Comparison of ENCODE assay signal across 8 cellular contexts in genomic region chr10:50605280-50606270, GRCh38. TPM values are rescaled to one million over a fixed set of nuclear protein-coding genes. Genes with fewer than 3 reads are reported as not detected.
DNase-seq lines count a peak whose midpoint lies in the region; ATAC-seq and TF ChIP-seq lines count a peak whose summit lies in the region.

No MANE protein-coding gene starts in this region.

- peaks cover 5% of the 10 kb centered on the region for H3K36me3 Mint-ChIP-seq in activated naive CD4-positive, alpha-beta T cell treated with anti-CD3 and anti-CD28 coated beads, Interleukin-2, amount 50 U/mL, for 24 hours
- H3K36me3 Mint-ChIP-seq in chondrocyte (ENCODE audit: low read depth), result no peaks in the 10 kb centered on the region
- H3K36me3 Mint-ChIP-seq in activated T-helper 1 cell treated with anti-CD3 and anti-CD28 coated beads, Interleukin-12 subunit alpha, Interleukin-12 subunit beta, Interleukin-2, Interleukin-4 antibody, amounts not matched to agents 30 ng/mL and 10 ng/mL and 1 ng/mL, durations not matched to agents 14 hours and 24 hours and 36 hours (ENCODE audit: low read depth), result peaks cover 1% of the 10 kb centered on the region

- H3K4me1 ChIP-seq in mucosa of descending colon (ENCODE audit: low read depth), result peaks cover 29% of the 10 kb centered on the region

- no peaks in the 10 kb centered on the region for H3K9me3 ChIP-seq in mucosa of descending colon

- no peaks in the 10 kb centered on the region for H3K27me3 Mint-ChIP-seq in activated naive CD4-positive, alpha-beta T cell treated with anti-CD3 and anti-CD28 coated beads, Interleukin-2, amount 50 U/mL, for 24 hours
- H3K27me3 Mint-ChIP-seq in chondrocyte (ENCODE audit: low read depth), result no peaks in the 10 kb centered on the region
- no peaks in the 10 kb centered on the region for H3K27me3 Mint-ChIP-seq in activated T-helper 1 cell treated with anti-CD3 and anti-CD28 coated beads, Interleukin-12 subunit alpha, Interleukin-12 subunit beta, Interleukin-2, Interleukin-4 antibody, amounts not matched to agents 30 ng/mL and 10 ng/mL and 1 ng/mL, durations not matched to agents 14 hours and 24 hours and 36 hours (ENCODE audit: insufficient read depth)

- H3K9me3 Mint-ChIP-seq in activated naive CD4-positive, alpha-beta T cell treated with anti-CD3 and anti-CD28 coated beads, Interleukin-2, amount 50 U/mL, for 24 hours, result no peaks in the 10 kb centered on the region
- no peaks in the 10 kb centered on the region for H3K9me3 Mint-ChIP-seq in chondrocyte (ENCODE audit: low read depth)
- H3K9me3 Mint-ChIP-seq in activated T-helper 1 cell treated with anti-CD3 and anti-CD28 coated beads, Interleukin-12 subunit alpha, Interleukin-12 subunit beta, Interleukin-2, Interleukin-4 antibody, amounts not matched to agents 30 ng/mL and 10 ng/mL and 1 ng/mL, durations not matched to agents 14 hours and 24 hours and 36 hours, result no peaks in the 10 kb centered on the region

- H3K4me3 Mint-ChIP-seq in activated naive CD4-positive, alpha-beta T cell treated with anti-CD3 and anti-CD28 coated beads, Interleukin-2, amount 50 U/mL, for 24 hours, result peak overlapping the region; percentile 60
- no peak overlapping the region for H3K4me3 Mint-ChIP-seq in chondrocyte (ENCODE audit: unreplicated experiment)
- no peak overlapping the region for H3K4me3 Mint-ChIP-seq in activated T-helper 1 cell treated with anti-CD3 and anti-CD28 coated beads, Interleukin-12 subunit alpha, Interleukin-12 subunit beta, Interleukin-2, Interleukin-4 antibody, amounts not matched to agents 30 ng/mL and 10 ng/mL and 1 ng/mL, durations not matched to agents 14 hours and 24 hours and 36 hours

- TF ChIP-seq CTCF in chondrocyte (IDR thresholded peaks at IDR 0.05), result no peak
- no peak for TF ChIP-seq CTCF in mucosa of descending colon (IDR thresholded peaks at IDR 0.05)

- intact Hi-C loops in mucosa of descending colon (cut with DNase I, micrococcal nuclease), result no loop called here
- intact Hi-C loops in activated T-helper 1 cell treated with anti-CD3 and anti-CD28 coated beads, Interleukin-12 subunit alpha, Interleukin-12 subunit beta, Interleukin-2, Interleukin-4 antibody, amounts not matched to agents 30 ng/mL and 10 ng/mL and 1 ng/mL, durations not matched to agents 14 hours and 24 hours and 36 hours (cut with micrococcal nuclease), result no loop called here

- peaks cover 86% of the 10 kb centered on the region for H3K4me1 Mint-ChIP-seq in activated naive CD4-positive, alpha-beta T cell treated with anti-CD3 and anti-CD28 coated beads, Interleukin-2, amount 50 U/mL, for 24 hours
- peaks cover 64% of the 10 kb centered on the region for H3K4me1 Mint-ChIP-seq in chondrocyte (ENCODE audit: low read depth)
- H3K4me1 Mint-ChIP-seq in activated T-helper 1 cell treated with anti-CD3 and anti-CD28 coated beads, Interleukin-12 subunit alpha, Interleukin-12 subunit beta, Interleukin-2, Interleukin-4 antibody, amounts not matched to agents 30 ng/mL and 10 ng/mL and 1 ng/mL, durations not matched to agents 14 hours and 24 hours and 36 hours (ENCODE audit: low read depth), result peaks cover 38% of the 10 kb centered on the region

- ATAC-seq in HG02798 (IDR thresholded peaks at IDR 0.05; ENCODE audit: poor library complexity, unreplicated experiment) (peak; percentile 93), mucosa of descending colon (peak; percentile 88)

- no peak for DNase-seq in activated naive CD4-positive, alpha-beta T cell treated with Interleukin-2 at 50 U/mL for 16 hours
- DNase-seq in NCI-H2171 treated with DMSO at 0.1 percent for 48 hours (lab: John Stamatoyannopoulos, UW) (peak; percentile 74), chondrocyte (ENCODE audit: low spot score) (no peak), mucosa of descending colon (peak in 1 of 3 donors; percentile 39), activated gamma-delta T cell (lab: John Stamatoyannopoulos, UW) (no peak)
- no peak for DNase-seq in activated T-helper 1 cell treated with anti-CD3 and anti-CD28 coated beads, Interleukin-12 subunit alpha, Interleukin-12 subunit beta, Interleukin-2, Interleukin-4 antibody, amounts not matched to agents 30 ng/mL and 10 ng/mL and 1 ng/mL, durations not matched to agents 14 hours and 24 hours and 36 hours (ENCODE audit: low spot score)

- H3K27ac Mint-ChIP-seq in activated naive CD4-positive, alpha-beta T cell treated with anti-CD3 and anti-CD28 coated beads, Interleukin-2, amount 50 U/mL, for 24 hours, result no peak overlapping the region
- H3K27ac Mint-ChIP-seq in chondrocyte (ENCODE audit: unreplicated experiment), result peak overlapping the region; percentile 83
- no peak overlapping the region for H3K27ac Mint-ChIP-seq in activated T-helper 1 cell treated with anti-CD3 and anti-CD28 coated beads, Interleukin-12 subunit alpha, Interleukin-12 subunit beta, Interleukin-2, Interleukin-4 antibody, amounts not matched to agents 30 ng/mL and 10 ng/mL and 1 ng/mL, durations not matched to agents 14 hours and 24 hours and 36 hours

- no peak overlapping the region for H3K4me3 ChIP-seq in mucosa of descending colon

- no peaks in the 10 kb centered on the region for H3K36me3 ChIP-seq in mucosa of descending colon (ENCODE audit: low read depth)

RNA-seq across cellular contexts. Expression of gene SGMS1, which starts 18.2 kb away (rescaled TPM):
- total RNA-seq in chondrocyte, result 22.6 to 27.1 TPM (median 24.9 TPM) in 3 replicates
- total RNA-seq in mucosa of descending colon, result 10 to 100 TPM; 14.4 to 28.4 (median 20.0) TPM
- total RNA-seq in activated T-helper 1 cell treated with anti-CD3 and anti-CD28 coated beads, Interleukin-12 subunit alpha, Interleukin-12 subunit beta, Interleukin-2, Interleukin-4 antibody, amounts not matched to agents 30 ng/mL and 10 ng/mL and 1 ng/mL, durations not matched to agents 14 hours and 24 hours and 36 hours, result 18.2 and 18.6 TPM in 2 replicates
